Comparison of ENCODE assay signal across 8 cellular contexts in the genomic region with DNA sequence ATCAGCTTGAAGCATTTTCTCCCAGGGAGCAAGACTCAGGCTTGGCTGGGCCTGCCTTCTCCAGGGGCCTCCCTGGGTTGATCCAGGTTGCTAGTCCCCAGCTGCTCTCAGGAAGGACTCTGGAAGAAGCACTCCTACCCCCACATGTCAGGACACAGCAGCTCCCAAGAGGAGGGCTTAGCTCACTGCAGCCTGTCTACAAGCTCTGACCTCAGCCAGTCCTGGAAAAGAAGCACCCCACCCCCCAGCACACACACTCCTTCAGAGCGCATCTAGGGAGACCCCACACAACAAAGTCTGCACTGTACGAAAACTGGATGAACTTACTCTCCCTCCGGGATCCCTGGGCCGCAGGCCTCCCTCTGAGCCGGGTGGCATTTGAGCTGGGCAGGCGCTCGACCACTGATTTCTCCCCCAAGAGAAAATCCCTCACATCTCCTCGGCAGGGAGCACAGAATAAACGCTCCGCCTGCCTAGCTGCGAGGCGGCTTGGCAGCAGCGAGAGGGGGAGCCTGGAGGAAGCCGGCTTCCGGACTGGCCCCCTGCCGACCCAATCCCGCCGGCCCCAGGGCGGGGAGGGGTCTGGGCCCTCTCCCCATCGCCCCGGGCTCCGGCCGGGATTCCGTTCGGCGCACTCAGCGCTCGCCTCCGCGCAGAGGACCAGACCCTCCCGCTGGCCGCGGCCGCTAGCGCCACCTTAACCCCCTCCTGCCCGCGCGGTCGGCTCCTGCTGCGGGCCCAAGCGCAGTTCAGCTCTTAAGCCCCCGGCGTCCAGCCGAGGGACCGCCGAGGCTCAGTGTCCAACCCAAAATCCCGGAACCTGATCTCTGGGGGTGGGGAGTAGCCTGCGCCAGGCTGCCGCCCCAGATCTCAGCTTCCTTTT. TPM values are rescaled to one million over a fixed set of nuclear protein-coding genes. Genes with fewer than 3 reads are reported as not detected.
A peak's percentile ranks its signal among the peaks of the same experiment; 100 is the strongest.
DNase-seq lines count a peak whose midpoint lies in the region; ATAC-seq and TF ChIP-seq lines count a peak whose summit lies in the region.

A gene (minus strand): TSS at position 458 of the 883 bp plus-strand sequence. CDS start 1,576 bp downstream, outside the sequence.

- H3K27ac Mint-ChIP-seq in activated naive CD8-positive, alpha-beta T cell, result no peak within 1 kb of the TSS

- TF ChIP-seq CTCF in right atrium auricular region (IDR thresholded peaks at IDR 0.05), result no peak

- H3K4me1 ChIP-seq in HUES64 (ENCODE audit: insufficient read depth, low read length), result peaks cover 13% of the 10 kb centered on the region; the same call in 1 of the 2 replicates
- peaks cover 0 to 29% of the 10 kb centered on the region in 2 donors for H3K4me1 ChIP-seq in right atrium auricular region

- peak within 1 kb of the TSS; percentile 17 for H3K9ac ChIP-seq in HUES64 (ENCODE audit: low read depth, low read length)

- DNase-seq in C1 segment of cervical spinal cord (lab: John Stamatoyannopoulos, UW), result peak in 11 of 14 donors; percentile 49 to 88 (median 68)
- DNase-seq in right atrium auricular region (ENCODE audit: low spot score), result no peak
- peak; percentile 70 for DNase-seq in pons (ENCODE audit: low spot score)
- no peak for DNase-seq in NCI-H226

- no peak within 1 kb of the TSS for H3K27ac ChIP-seq in HUES64 (ENCODE audit: low read depth, low read length)
- peak within 1 kb of the TSS; percentile 20 to 51 for H3K27ac ChIP-seq in right atrium auricular region

- no peaks in the 10 kb centered on the region for H3K9me3 Mint-ChIP-seq in activated naive CD8-positive, alpha-beta T cell (ENCODE audit: low read depth)

- WGBS in HUES64, result under 1% methylated on average over 49 of the region's 49 CpGs

- H3K27me3 Mint-ChIP-seq in activated naive CD8-positive, alpha-beta T cell, result peaks cover 12% of the 10 kb centered on the region

- no peaks in the 10 kb centered on the region for H3K36me3 Mint-ChIP-seq in activated naive CD8-positive, alpha-beta T cell

- ATAC-seq in HG02623 (IDR thresholded peaks at IDR 0.05; ENCODE audit: unreplicated experiment), result no peak
- no peak for ATAC-seq in HG03045 (IDR thresholded peaks at IDR 0.05; ENCODE audit: unreplicated experiment)

- H3K27me3 ChIP-seq in HUES64 (ENCODE audit: insufficient read depth, low read length) (peaks cover 88% of the 10 kb centered on the region), right atrium auricular region (peaks cover 0 to 6% of the 10 kb centered on the region in 2 donors)

- peaks cover 16% of the 10 kb centered on the region for H3K4me1 Mint-ChIP-seq in activated naive CD8-positive, alpha-beta T cell (ENCODE audit: low read depth)

- H3K9me3 ChIP-seq in HUES64 (ENCODE audit: insufficient read depth, low read depth, low read length) (no peaks in the 10 kb centered on the region), right atrium auricular region (no peaks in the 10 kb centered on the region)

- H3K4me3 ChIP-seq in HUES64 (ENCODE audit: low read length), result peak within 1 kb of the TSS; percentile 61
- peak within 1 kb of the TSS; percentile 46 to 63 for H3K4me3 ChIP-seq in right atrium auricular region

- H3K36me3 ChIP-seq in HUES64 (ENCODE audit: insufficient read depth, low read length) (no peaks in the 10 kb centered on the region), right atrium auricular region (no peaks in the 10 kb centered on the region)

- peak within 1 kb of the TSS; percentile 85 for H3K4me3 Mint-ChIP-seq in activated naive CD8-positive, alpha-beta T cell

RNA-seq across cellular contexts. Expression of the gene that starts here (rescaled TPM):
- polyA plus RNA-seq in HUES64 (2013, experiment 1 of 2), result 0.45 TPM
- polyA plus RNA-seq in HUES64 (2013, experiment 2 of 2), result 0.76 TPM
- under 1 TPM; 0.28 to 0.78 TPM for total RNA-seq in right atrium auricular region

Comparison
In these comparisons a context has a peak if more than half of its experiments do, and no peak if none do; other contexts are left out.
1. DNase-seq: peak in C1 segment of cervical spinal cord (11 of 14) and pons (single experiment); none in right atrium auricular region (single experiment) and NCI-H226 (single experiment).